In the genomic region with DNA sequence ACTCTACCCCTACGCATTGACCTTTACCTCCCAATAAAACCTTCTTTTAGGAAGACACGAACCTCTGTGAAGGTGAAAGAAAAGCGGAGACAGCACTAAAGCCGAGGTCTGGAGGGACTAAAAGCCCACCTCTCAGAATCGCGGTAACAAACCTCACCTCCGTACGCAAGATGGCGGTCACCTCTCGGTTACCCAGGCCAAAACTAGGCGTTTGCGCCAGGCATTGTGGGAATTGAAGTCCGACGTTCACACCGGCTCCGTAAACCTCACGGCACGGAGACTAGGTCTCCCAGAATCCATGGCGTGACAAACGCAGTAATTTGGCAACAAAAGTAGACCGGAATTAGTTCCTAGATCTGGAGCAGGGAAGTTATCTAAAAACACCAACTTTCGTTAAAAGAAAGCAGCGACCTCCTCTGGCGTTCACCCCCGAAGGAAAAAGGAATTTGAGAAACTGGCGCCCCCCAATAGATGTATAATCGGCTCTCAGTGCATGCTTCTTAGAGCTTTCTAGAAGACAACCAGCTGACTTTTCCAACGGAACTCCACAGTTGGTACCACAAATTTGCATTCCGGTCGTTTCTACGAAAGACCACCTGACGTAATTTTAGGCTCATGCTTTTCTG, we compare ENCODE assay signal across 1 cellular context.
TF ChIP-seq lines count a peak whose summit lies in the region.

Gene N4BP2L2 (minus strand): TSS at position 175 of the 626 bp plus-strand sequence. CDS start 1,768 bp downstream, outside the sequence.

TF ChIP-seq in HEK293, 187 proteins besides CTCF, POLR2A, EP300 and RAD21 (continued from another document and continues in another):
- TF ChIP-seq PRDM2 (tag by site-specific recombination; IDR thresholded peaks at IDR 0.05; ENCODE audit: borderline replicate concordance) (no peak), INSM2 (tag by site-specific recombination; IDR thresholded peaks at IDR 0.05) (no peak), ZSCAN18 (tag by site-specific recombination; IDR thresholded peaks at IDR 0.05) (no peak), ZNF629 (tag by site-specific recombination; IDR thresholded peaks at IDR 0.05) (peak; percentile 58), ZNF785 (tag by site-specific recombination; IDR thresholded peaks at IDR 0.05) (no peak), ZNF654 (tag by site-specific recombination; IDR thresholded peaks at IDR 0.05; ENCODE audit: low read depth) (peak; percentile 45), ZNF350 (tag by site-specific recombination; IDR thresholded peaks at IDR 0.05) (no peak), ZNF776 (tag by site-specific recombination; IDR thresholded peaks at IDR 0.05; ENCODE audit: borderline replicate concordance) (no peak), ZFP3 (tag by site-specific recombination; IDR thresholded peaks at IDR 0.05; ENCODE audit: low read depth) (no peak), ZIC2 (tag by site-specific recombination; IDR thresholded peaks at IDR 0.05) (no peak), TCF7L2 (IDR thresholded peaks at IDR 0.05; ENCODE audit: borderline replicate concordance, low read depth, low read length) (no peak), ZNF223 (tag by site-specific recombination; IDR thresholded peaks at IDR 0.05) (no peak), ZNF521 (tag by site-specific recombination; IDR thresholded peaks at IDR 0.05) (no peak), ZNF426 (tag by site-specific recombination; IDR thresholded peaks at IDR 0.05) (no peak), REST (tag by site-specific recombination; IDR thresholded peaks at IDR 0.05) (no peak), GLIS2 (tag by site-specific recombination; IDR thresholded peaks at IDR 0.05) (no peak), ZNF2 (tag by site-specific recombination; IDR thresholded peaks at IDR 0.05) (0 out of 2 replicates have a peak, but pooled peaks have one; percentile 30), ZNF530 (tag by site-specific recombination; IDR thresholded peaks at IDR 0.05; ENCODE audit: low read depth) (no peak), PBX3 (CRISPR knock-in tag; IDR thresholded peaks at IDR 0.05) (no peak), PATZ1 (tag by site-specific recombination; IDR thresholded peaks at IDR 0.05) (no peak; the same call in 1 of the 2 replicates), ZNF280C (tag by site-specific recombination; IDR thresholded peaks at IDR 0.05) (no peak), ZNF132 (tag by site-specific recombination; IDR thresholded peaks at IDR 0.05; ENCODE audit: borderline replicate concordance) (no peak), BCL6B (tag by site-specific recombination; IDR thresholded peaks at IDR 0.05) (peak; percentile 54; the same call in 1 of the 2 replicates)
- TF ChIP-seq, protein P1, sequence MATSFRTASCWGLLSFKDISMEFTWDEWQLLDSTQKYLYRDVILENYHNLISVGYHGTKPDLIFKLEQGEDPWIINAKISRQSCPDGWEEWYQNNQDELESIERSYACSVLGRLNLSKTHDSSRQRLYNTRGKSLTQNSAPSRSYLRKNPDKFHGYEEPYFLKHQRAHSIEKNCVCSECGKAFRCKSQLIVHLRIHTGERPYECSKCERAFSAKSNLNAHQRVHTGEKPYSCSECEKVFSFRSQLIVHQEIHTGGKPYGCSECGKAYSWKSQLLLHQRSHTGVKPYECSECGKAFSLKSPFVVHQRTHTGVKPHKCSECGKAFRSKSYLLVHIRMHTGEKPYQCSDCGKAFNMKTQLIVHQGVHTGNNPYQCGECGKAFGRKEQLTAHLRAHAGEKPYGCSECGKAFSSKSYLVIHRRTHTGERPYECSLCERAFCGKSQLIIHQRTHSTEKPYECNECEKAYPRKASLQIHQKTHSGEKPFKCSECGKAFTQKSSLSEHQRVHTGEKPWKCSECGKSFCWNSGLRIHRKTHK (tag by site-specific recombination; IDR thresholded peaks at IDR 0.05): no peak
